Comparison of ENCODE assay signal across 9 cellular contexts in genomic region chr13:112586334-112586733, GRCh38. TPM values are rescaled to one million over a fixed set of nuclear protein-coding genes. Genes with fewer than 3 reads are reported as not detected.
A peak's percentile ranks its signal among the peaks of the same experiment; 100 is the strongest.
DNase-seq lines count a peak whose midpoint lies in the region; ATAC-seq and TF ChIP-seq lines count a peak whose summit lies in the region.
"Had no signal": no experiment of that assay in that cellular context is flagged by ENCODE, and none has a peak within 500 bp of the region (broad histone marks: within the 10 kb centered on the region; RNA-seq: fewer than 3 reads in every experiment).

No MANE protein-coding gene starts in this region.

- peaks cover 29% of the 10 kb centered on the region for H3K4me1 Mint-ChIP-seq in T-helper 1 cell treated with Interleukin-12 subunit alpha and Interleukin-12 subunit beta and Interleukin-4 antibody, amounts not matched to agents 30 μg/mL and 1 μg/mL, for 36 hours (ENCODE audit: low read depth)
- H3K4me1 Mint-ChIP-seq in endothelial cell (ENCODE audit: unreplicated experiment) = peaks cover 7% of the 10 kb centered on the region

- peak overlapping the region in 6 of 8 donors; percentile 38 to 99 (median 95) for H3K27ac ChIP-seq in spleen

- TF ChIP-seq POLR2A in spleen (IDR thresholded peaks at IDR 0.05) = no peak

- peak overlapping the region; percentile 96 for H3K4me3 Mint-ChIP-seq in T-helper 1 cell treated with Interleukin-12 subunit alpha and Interleukin-12 subunit beta and Interleukin-4 antibody, amounts not matched to agents 30 μg/mL and 1 μg/mL, for 36 hours
- peak overlapping the region; percentile 97 for H3K4me3 Mint-ChIP-seq in endothelial cell (ENCODE audit: unreplicated experiment)

- H3K9me3 ChIP-seq in spleen = no peaks in the 10 kb centered on the region

- intact Hi-C loops in spleen (cut with DNase I; ENCODE audit: low total_unique reads) = no loop called here

- H3K36me3 Mint-ChIP-seq in T-helper 1 cell treated with Interleukin-12 subunit alpha and Interleukin-12 subunit beta and Interleukin-4 antibody, amounts not matched to agents 30 μg/mL and 1 μg/mL, for 36 hours (ENCODE audit: low read depth) = peaks cover 2% of the 10 kb centered on the region
- H3K36me3 Mint-ChIP-seq in endothelial cell (ENCODE audit: low read depth, unreplicated experiment) = no peaks in the 10 kb centered on the region

- TF ChIP-seq CTCF in endothelial cell (IDR thresholded peaks at IDR 0.05; ENCODE audit: unreplicated experiment) (no peak), spleen (IDR thresholded peaks at IDR 0.05 in 8 of 11, conservative IDR thresholded peaks at IDR 0.05 in 3 of 11) (no peak)

- peak overlapping the region; percentile 81 for H3K27ac Mint-ChIP-seq in T-helper 1 cell treated with Interleukin-12 subunit alpha and Interleukin-12 subunit beta and Interleukin-4 antibody, amounts not matched to agents 30 μg/mL and 1 μg/mL, for 36 hours
- H3K27ac Mint-ChIP-seq in endothelial cell (ENCODE audit: unreplicated experiment) = no peak overlapping the region

- peaks cover 4% of the 10 kb centered on the region for H3K9me3 Mint-ChIP-seq in T-helper 1 cell treated with Interleukin-12 subunit alpha and Interleukin-12 subunit beta and Interleukin-4 antibody, amounts not matched to agents 30 μg/mL and 1 μg/mL, for 36 hours
- H3K9me3 Mint-ChIP-seq in endothelial cell (ENCODE audit: unreplicated experiment) = no peaks in the 10 kb centered on the region

- H3K4me1 ChIP-seq in spleen = peaks cover 14 to 75% (median 60%) of the 10 kb centered on the region in 6 donors

- 47 to 63% (median 55%) methylated on average over 3 of the region's 3 CpGs for WGBS in spleen, 5 donors

- ATAC-seq in GM18868 (IDR thresholded peaks at IDR 0.05; ENCODE audit: unreplicated experiment) = no peak
- ATAC-seq in GM18498 (IDR thresholded peaks at IDR 0.05; ENCODE audit: unreplicated experiment) = no peak
- no peak for ATAC-seq in GM18867 (IDR thresholded peaks at IDR 0.05; ENCODE audit: unreplicated experiment)

- no peaks in the 10 kb centered on the region for H3K27me3 Mint-ChIP-seq in T-helper 1 cell treated with Interleukin-12 subunit alpha and Interleukin-12 subunit beta and Interleukin-4 antibody, amounts not matched to agents 30 μg/mL and 1 μg/mL, for 36 hours (ENCODE audit: low read depth)
- H3K27me3 Mint-ChIP-seq in endothelial cell (ENCODE audit: unreplicated experiment) = peaks cover 5% of the 10 kb centered on the region

- no peaks in the 10 kb centered on the region for H3K36me3 ChIP-seq in spleen

- peak overlapping the region in 4 of 8 donors; percentile 95 to 100 (median 99) for H3K4me3 ChIP-seq in spleen

- DNase-seq in T-helper 1 cell (no peak), NCI-H69 (lab: John Stamatoyannopoulos, UW) (peak; percentile 33), endothelial cell (ENCODE audit: low spot score) (no peak), spleen (no peak)
- DNase-seq: NCI-H345 had no signal

- H3K27me3 ChIP-seq in spleen (replicated peaks in 1 of 7) = no peaks in the 10 kb centered on the region

RNA-seq across cellular contexts. Expression of gene TUBGCP3, which starts 1.6 kb away (rescaled TPM):
- total RNA-seq in endothelial cell (ENCODE audit: unreplicated experiment) = 26.8 TPM
- 10 to 100 TPM; 35.3 to 69.8 (median 55.1) TPM for total RNA-seq in spleen
- 10 to 100 TPM in 2 of 3 donors, 1 to 10 TPM in 1; 9.1 to 14.9 (median 11.3) TPM for polyA plus RNA-seq in spleen
